In the genomic region with DNA sequence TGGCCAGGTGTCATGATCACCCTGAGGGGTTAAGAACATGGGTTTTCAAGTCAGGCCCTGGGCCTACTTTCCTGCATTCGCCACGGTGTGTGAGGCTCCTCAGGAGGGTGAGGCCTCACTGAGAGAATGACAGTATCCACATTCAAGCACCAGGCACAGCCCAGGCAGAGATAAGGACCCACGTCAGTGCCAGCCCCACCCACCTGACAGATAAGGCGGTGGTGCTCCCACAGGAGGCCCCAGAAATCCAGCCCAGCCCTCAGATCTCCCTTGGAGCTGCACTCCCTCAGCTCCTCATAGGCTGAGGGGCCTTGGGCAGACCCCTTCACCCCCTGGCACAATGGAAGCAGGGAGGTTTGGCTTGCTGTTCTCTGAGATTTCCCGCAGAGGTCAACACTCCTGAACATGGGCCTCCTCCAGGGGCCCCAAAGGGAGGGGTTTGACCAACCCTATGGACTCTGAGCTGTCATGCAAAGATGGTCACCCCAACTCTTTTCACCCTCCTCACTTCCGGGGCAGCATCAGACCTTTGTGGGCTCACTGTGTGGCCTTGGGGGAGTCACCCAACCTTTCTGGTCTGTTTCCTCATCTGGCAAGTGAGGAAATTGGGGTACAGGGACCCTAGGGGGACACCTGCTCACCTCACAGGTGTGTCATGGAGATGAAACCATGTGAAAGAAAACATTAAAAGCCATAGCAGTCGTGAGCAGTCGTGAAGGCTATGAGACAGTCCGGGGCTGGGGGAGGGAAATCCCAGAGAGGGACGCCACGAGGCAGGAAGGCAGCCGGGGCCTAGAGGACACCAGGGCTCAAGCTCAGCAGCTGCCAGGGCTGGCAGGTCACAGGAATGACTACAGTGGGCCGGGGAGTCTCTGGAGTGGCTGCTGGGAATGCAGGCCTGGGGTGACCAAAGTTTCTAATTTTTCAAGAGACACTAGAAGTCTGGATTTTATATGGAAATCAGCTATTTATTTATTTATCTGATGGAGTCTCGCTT, we compare ENCODE assay signal across 1 cellular context.
A peak's percentile ranks its signal among the peaks of the same experiment; 100 is the strongest.
TF ChIP-seq lines count a peak whose summit lies in the region.

No MANE protein-coding gene starts in this region.

TF ChIP-seq in K562, 482 proteins besides CTCF, POLR2A, EP300 and RAD21 (continued from another document):
- TF ChIP-seq, protein P1, sequence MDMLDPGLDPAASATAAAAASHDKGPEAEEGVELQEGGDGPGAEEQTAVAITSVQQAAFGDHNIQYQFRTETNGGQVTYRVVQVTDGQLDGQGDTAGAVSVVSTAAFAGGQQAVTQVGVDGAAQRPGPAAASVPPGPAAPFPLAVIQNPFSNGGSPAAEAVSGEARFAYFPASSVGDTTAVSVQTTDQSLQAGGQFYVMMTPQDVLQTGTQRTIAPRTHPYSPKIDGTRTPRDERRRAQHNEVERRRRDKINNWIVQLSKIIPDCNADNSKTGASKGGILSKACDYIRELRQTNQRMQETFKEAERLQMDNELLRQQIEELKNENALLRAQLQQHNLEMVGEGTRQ (CRISPR knock-in tag; IDR thresholded peaks at IDR 0.05): no peak
- TF ChIP-seq RAD51 (IDR thresholded peaks at IDR 0.05; ENCODE audit: borderline replicate concordance, low read depth) (no peak), NR3C1 (CRISPR knock-in tag; IDR thresholded peaks at IDR 0.05) (no peak), SIRT6 (IDR thresholded peaks at IDR 0.05; ENCODE audit: low read depth, low read length) (no peak), YBX1 (IDR thresholded peaks at IDR 0.05) (no peak), SREBF1 (IDR thresholded peaks at IDR 0.05; ENCODE audit: borderline replicate concordance, low read depth, low read length) (no peak), CXXC5 (CRISPR knock-in tag; IDR thresholded peaks at IDR 0.05) (peak; percentile 93), SP1 (CRISPR knock-in tag; IDR thresholded peaks at IDR 0.05) (peak; percentile 84), HEY1 (CRISPR knock-in tag; IDR thresholded peaks at IDR 0.05; ENCODE audit: borderline replicate concordance) (no peak), ELF4 (CRISPR knock-in tag; IDR thresholded peaks at IDR 0.05) (0 out of 2 replicates have a peak, but pooled peaks have one; percentile 46)
- TF ChIP-seq, protein P2, sequence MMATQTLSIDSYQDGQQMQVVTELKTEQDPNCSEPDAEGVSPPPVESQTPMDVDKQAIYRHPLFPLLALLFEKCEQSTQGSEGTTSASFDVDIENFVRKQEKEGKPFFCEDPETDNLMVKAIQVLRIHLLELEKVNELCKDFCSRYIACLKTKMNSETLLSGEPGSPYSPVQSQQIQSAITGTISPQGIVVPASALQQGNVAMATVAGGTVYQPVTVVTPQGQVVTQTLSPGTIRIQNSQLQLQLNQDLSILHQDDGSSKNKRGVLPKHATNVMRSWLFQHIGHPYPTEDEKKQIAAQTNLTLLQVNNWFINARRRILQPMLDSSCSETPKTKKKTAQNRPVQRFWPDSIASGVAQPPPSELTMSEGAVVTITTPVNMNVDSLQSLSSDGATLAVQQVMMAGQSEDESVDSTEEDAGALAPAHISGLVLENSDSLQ (IDR thresholded peaks at IDR 0.05): peak; percentile 74
TF ChIP-seq in K562: peak in this region for 82.
